ENCODE assay signal across 1 cellular context in the genomic region with DNA sequence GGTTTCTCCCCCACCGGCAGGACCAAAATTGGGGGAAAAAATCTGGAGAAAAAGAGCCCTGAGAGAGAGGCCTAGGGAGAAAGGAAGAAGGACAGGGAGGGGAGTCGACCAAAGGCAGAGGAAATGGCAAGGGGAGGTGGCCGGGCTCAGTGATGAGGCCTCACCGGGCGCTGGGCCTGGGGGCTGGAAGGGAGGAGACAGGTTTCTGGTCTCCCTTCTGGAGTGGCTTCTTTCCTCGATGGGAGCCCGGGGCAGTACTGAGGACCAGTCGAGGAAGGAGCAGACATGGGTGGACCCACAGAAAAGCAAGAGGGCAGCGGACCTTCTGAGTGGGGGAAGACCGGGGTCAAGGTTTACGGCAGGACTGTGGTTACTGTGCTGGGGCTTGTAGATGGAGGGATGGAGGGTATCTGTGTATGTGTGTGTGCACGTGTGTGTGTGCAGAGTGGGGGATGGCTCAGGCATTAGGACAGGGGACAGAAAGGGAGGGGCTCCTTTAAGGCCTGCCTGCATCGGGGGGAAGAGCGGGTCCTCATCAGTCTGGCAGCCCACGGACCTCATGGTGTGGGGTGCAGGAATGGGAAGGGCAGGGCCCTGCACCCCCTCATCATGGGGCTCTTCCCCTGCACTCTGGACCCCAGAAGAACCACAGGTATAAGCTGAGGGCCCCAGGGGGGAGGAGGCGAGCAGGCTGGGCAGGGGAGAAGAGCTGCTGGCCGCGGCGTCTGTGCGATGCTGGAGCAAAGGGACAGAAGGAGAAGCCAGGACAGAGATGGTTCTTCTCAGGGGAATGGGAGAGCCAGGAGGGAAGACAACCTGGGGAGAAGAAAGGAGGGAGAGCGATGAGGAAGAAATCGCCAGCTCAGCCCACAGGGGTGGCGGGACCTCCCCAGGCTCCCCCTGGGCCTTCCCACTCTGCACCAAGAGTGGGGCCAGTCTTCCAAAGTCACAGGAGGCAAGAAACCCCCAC.
TF ChIP-seq lines count a peak whose summit lies in the region.

No MANE protein-coding gene starts in this region.

TF ChIP-seq in GM12878, 131 proteins besides CTCF, POLR2A, EP300 and RAD21:
- TF ChIP-seq YY1 (IDR thresholded peaks at IDR 0.05; ENCODE audit: low read depth, low read length): no peak
- TF ChIP-seq IRF4 (IDR thresholded peaks at IDR 0.05; ENCODE audit: low read depth, low read length): no peak
- TF ChIP-seq SMAD5 (IDR thresholded peaks at IDR 0.05; ENCODE audit: low read depth): no peak
- TF ChIP-seq, protein P1, sequence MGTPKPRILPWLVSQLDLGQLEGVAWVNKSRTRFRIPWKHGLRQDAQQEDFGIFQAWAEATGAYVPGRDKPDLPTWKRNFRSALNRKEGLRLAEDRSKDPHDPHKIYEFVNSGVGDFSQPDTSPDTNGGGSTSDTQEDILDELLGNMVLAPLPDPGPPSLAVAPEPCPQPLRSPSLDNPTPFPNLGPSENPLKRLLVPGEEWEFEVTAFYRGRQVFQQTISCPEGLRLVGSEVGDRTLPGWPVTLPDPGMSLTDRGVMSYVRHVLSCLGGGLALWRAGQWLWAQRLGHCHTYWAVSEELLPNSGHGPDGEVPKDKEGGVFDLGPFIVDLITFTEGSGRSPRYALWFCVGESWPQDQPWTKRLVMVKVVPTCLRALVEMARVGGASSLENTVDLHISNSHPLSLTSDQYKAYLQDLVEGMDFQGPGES (IDR thresholded peaks at IDR 0.05): no peak
- no peak for TF ChIP-seq TCF7 (IDR thresholded peaks at IDR 0.05; ENCODE audit: borderline replicate concordance)
- no peak for TF ChIP-seq TARDBP (IDR thresholded peaks at IDR 0.05; ENCODE audit: borderline replicate concordance)
- TF ChIP-seq SMC3 (IDR thresholded peaks at IDR 0.05; ENCODE audit: borderline replicate concordance, low read length): no peak
- no peak for TF ChIP-seq GABPA (IDR thresholded peaks at IDR 0.05; ENCODE audit: low read depth)
- TF ChIP-seq CHD2 (IDR thresholded peaks at IDR 0.05; ENCODE audit: borderline replicate concordance, low read depth, low read length): no peak
- no peak for TF ChIP-seq HDAC6 (IDR thresholded peaks at IDR 0.05; ENCODE audit: unreplicated experiment)
- TF ChIP-seq ZSCAN29 (IDR thresholded peaks at IDR 0.05): no peak
- TF ChIP-seq, protein P2, sequence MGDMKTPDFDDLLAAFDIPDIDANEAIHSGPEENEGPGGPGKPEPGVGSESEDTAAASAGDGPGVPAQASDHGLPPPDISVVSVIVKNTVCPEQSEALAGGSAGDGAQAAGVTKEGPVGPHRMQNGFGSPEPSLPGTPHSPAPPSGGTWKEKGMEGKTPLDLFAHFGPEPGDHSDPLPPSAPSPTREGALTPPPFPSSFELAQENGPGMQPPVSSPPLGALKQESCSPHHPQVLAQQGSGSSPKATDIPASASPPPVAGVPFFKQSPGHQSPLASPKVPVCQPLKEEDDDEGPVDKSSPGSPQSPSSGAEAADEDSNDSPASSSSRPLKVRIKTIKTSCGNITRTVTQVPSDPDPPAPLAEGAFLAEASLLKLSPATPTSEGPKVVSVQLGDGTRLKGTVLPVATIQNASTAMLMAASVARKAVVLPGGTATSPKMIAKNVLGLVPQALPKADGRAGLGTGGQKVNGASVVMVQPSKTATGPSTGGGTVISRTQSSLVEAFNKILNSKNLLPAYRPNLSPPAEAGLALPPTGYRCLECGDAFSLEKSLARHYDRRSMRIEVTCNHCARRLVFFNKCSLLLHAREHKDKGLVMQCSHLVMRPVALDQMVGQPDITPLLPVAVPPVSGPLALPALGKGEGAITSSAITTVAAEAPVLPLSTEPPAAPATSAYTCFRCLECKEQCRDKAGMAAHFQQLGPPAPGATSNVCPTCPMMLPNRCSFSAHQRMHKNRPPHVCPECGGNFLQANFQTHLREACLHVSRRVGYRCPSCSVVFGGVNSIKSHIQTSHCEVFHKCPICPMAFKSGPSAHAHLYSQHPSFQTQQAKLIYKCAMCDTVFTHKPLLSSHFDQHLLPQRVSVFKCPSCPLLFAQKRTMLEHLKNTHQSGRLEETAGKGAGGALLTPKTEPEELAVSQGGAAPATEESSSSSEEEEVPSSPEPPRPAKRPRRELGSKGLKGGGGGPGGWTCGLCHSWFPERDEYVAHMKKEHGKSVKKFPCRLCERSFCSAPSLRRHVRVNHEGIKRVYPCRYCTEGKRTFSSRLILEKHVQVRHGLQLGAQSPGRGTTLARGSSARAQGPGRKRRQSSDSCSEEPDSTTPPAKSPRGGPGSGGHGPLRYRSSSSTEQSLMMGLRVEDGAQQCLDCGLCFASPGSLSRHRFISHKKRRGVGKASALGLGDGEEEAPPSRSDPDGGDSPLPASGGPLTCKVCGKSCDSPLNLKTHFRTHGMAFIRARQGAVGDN (IDR thresholded peaks at IDR 0.05): no peak
- TF ChIP-seq ZNF207 (IDR thresholded peaks at IDR 0.05; ENCODE audit: borderline replicate concordance): no peak
- no peak for TF ChIP-seq MXI1 (IDR thresholded peaks at IDR 0.05; ENCODE audit: low read depth, low read length)
- no peak for TF ChIP-seq BRCA1 (IDR thresholded peaks at IDR 0.05; ENCODE audit: low read depth, low read length)
- no peak for TF ChIP-seq IKZF2 (IDR thresholded peaks at IDR 0.05)
- TF ChIP-seq NFYA (IDR thresholded peaks at IDR 0.05; ENCODE audit: borderline replicate concordance, low read depth, low read length): no peak
- no peak for TF ChIP-seq BMI1 (IDR thresholded peaks at IDR 0.05; ENCODE audit: borderline replicate concordance)
